17 cellular contexts compared by ENCODE assay signal in the genomic region with DNA sequence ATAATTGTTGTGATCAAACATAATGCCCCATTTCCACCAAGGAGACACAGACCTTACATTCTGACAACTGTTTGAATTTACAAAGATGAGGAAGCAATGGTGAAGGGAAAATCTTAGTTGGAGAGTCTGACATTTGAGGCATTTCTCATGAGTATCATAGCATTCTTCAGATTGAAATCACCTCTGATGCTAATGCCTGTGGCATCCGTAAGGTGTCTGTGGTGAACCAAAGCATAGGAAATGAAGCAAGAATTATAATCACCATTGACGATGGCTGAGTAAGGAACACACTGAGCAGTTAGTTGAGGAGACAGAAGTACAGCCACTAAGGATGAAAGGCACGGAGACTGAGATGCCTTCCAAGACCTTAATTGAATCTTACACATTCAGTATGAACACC.
DNase-seq lines count a peak whose midpoint lies in the region; FAIRE-seq and TF ChIP-seq lines count a peak whose summit lies in the region.
"Had no signal": no experiment of that assay in that cellular context is flagged by ENCODE, and none has a peak within 500 bp of the region (broad histone marks: within the 10 kb centered on the region; RNA-seq: fewer than 3 reads in every experiment).

No MANE protein-coding gene starts in this region.

- no peaks in the 10 kb centered on the region for H3K9me3 ChIP-seq in small intestine (ENCODE audit: control insufficient read depth, low read depth)

- no peak overlapping the region for H3K4me3 ChIP-seq in astrocyte of the spinal cord (ENCODE audit: low read depth, low read length)
- H3K4me3 ChIP-seq in small intestine (ENCODE audit: low read depth in 1 of 2, low read length in 2 of 2) = no peak overlapping the region
- H3K4me3 ChIP-seq: neural progenitor cell had no signal

- no peak overlapping the region for H3K4me3 Mint-ChIP-seq in CD14-positive monocyte
- H3K4me3 Mint-ChIP-seq: B cell; dendritic cell treated with granulocyte-macrophage colony-stimulating factor and Interleukin-4, amounts not matched to agents 40 ng/mL and 50 ng/mL, for 4 days; neural progenitor cell had no signal

- H3K27me3 ChIP-seq in small intestine (ENCODE audit: control insufficient read depth in 2 of 2, insufficient read depth in 2 of 2, low read length in 2 of 2) = no peaks in the 10 kb centered on the region
- H3K27me3 ChIP-seq: neural progenitor cell had no signal

- no peak for FAIRE-seq in small intestine (lab: Jason Lieb, UNC)

- no peak overlapping the region for H3K27ac Mint-ChIP-seq in CD14-positive monocyte
- H3K27ac Mint-ChIP-seq: activated T-helper 2 cell treated with anti-CD3 and anti-CD28 coated beads, Interferon-gamma antibody, Interleukin-2, Interleukin-4, amounts not matched to agents 10 μg/mL and 5 μg/mL and 100 μg/mL, durations not matched to agents 14 hours and 24 hours and 36 hours; B cell; dendritic cell treated with granulocyte-macrophage colony-stimulating factor and Interleukin-4, amounts not matched to agents 40 ng/mL and 50 ng/mL, for 4 days; neural progenitor cell had no signal

- TF ChIP-seq CTCF in astrocyte of the spinal cord (IDR thresholded peaks at IDR 0.05; ENCODE audit: low read depth, low read length) = no peak
- TF ChIP-seq CTCF in CD14-positive monocyte (IDR thresholded peaks at IDR 0.05) = no peak

- H3K9me3 Mint-ChIP-seq in CD14-positive monocyte = peaks cover 0 to 9% (median 5%) of the 10 kb centered on the region in 7 donors
- H3K9me3 Mint-ChIP-seq: neural progenitor cell had no signal

- no peaks in the 10 kb centered on the region for H3K36me3 ChIP-seq in small intestine (ENCODE audit: control insufficient read depth in 2 of 2, insufficient read depth in 2 of 2, low read length in 2 of 2)
- H3K36me3 ChIP-seq: neural progenitor cell had no signal

- peak; percentile 7 for DNase-seq in AG08396 (ENCODE audit: low spot score)
- DNase-seq in HS-5 (ENCODE audit: low read depth) = peak; percentile 80
- peak; percentile 58 for DNase-seq in astrocyte of the spinal cord (ENCODE audit: low read depth, low spot score)
- peak; percentile 90 for DNase-seq in glomerular visceral epithelial cell (ENCODE audit: extremely low spot score)
- no peak for DNase-seq in SHP77 (lab: John Stamatoyannopoulos, UW)
- DNase-seq in CD14-positive monocyte (ENCODE audit: low spot score) = no peak
- no peak for DNase-seq in COLO829 (ENCODE audit: low spot score)
- DNase-seq in small intestine = no peak
- DNase-seq: DMS 273 treated with DMSO at 0.1 percent for 48 hours, hypothalamus, left cardiac atrium, NCI-H1436 treated with DMSO at 0.1 percent for 48 hours, right cardiac atrium had no signal

- no peaks in the 10 kb centered on the region for H3K4me1 ChIP-seq in small intestine (ENCODE audit: control insufficient read depth in 2 of 2, insufficient read depth in 1 of 2, low read depth in 1 of 2, low read length in 1 of 2)
- H3K4me1 ChIP-seq: neural progenitor cell had no signal

- no peaks in the 10 kb centered on the region for H3K36me3 Mint-ChIP-seq in CD14-positive monocyte
- H3K36me3 Mint-ChIP-seq: neural progenitor cell had no signal

- H3K27me3 Mint-ChIP-seq in CD14-positive monocyte (ENCODE audit: low read depth in 3 of 3) = no peaks in the 10 kb centered on the region
- H3K27me3 Mint-ChIP-seq: B cell; dendritic cell treated with granulocyte-macrophage colony-stimulating factor and Interleukin-4, amounts not matched to agents 40 ng/mL and 50 ng/mL, for 4 days had no signal

- intact Hi-C loops in CD14-positive monocyte (cut with micrococcal nuclease) = no loop called here

- no peak overlapping the region for H3K27ac ChIP-seq in small intestine (ENCODE audit: low read depth in 1 of 2, low read length in 1 of 2)
- H3K27ac ChIP-seq: neural progenitor cell had no signal

- 85 to 88% (median 87%) methylated on average over 3 of the region's 3 CpGs for WGBS in small intestine, 3 donors

- H3K4me1 Mint-ChIP-seq in CD14-positive monocyte = no peaks in the 10 kb centered on the region
- H3K4me1 Mint-ChIP-seq: B cell, neural progenitor cell had no signal

- in situ Hi-C loops in astrocyte of the spinal cord (cut with HindIII; ENCODE audit: low sequenced_read_pairs) = no loop called here

Comparison
In these comparisons a context has a peak if more than half of its experiments do, and no peak if none do; other contexts are left out.
1. DNase-seq: peak in AG08396 (single experiment), HS-5 (single experiment), astrocyte of the spinal cord (single experiment) and glomerular visceral epithelial cell (single experiment); none in SHP77 (0 of 2), CD14-positive monocyte (single experiment), COLO829 (single experiment) and small intestine (single experiment).